ENCODE assay signal across 33 cellular contexts in genomic region chrX:133657455-133657854, GRCh38.
"Had no signal": no experiment of that assay in that cellular context is flagged by ENCODE, and none has a peak within 500 bp of the region (broad histone marks: within the 10 kb centered on the region; RNA-seq: fewer than 3 reads in every experiment).

No MANE protein-coding gene starts in this region.

- H3K27me3 Mint-ChIP-seq: activated CD4-positive, alpha-beta memory T cell treated with anti-CD3 and anti-CD28 coated beads for 36 hours; activated CD4-positive, alpha-beta T cell treated with anti-CD3 and anti-CD28 coated beads for 36 hours; activated CD4-positive, alpha-beta T cell treated with anti-CD3 and anti-CD28 coated beads, Interleukin-2, amount 10 ng/mL, durations not matched to agents 24 days and 14 days; activated CD8-positive, alpha-beta memory T cell treated with anti-CD3 and anti-CD28 coated beads, Interleukin-2, amount 10 ng/mL, durations not matched to agents 7 days and 5 days; activated naive CD4-positive, alpha-beta T cell treated with anti-CD3 and anti-CD28 coated beads, Interleukin-2, amount 50 U/mL, for 24 hours; activated naive CD8-positive, alpha-beta T cell treated with anti-CD3 and anti-CD28 coated beads for 36 hours; activated naive CD8-positive, alpha-beta T cell treated with anti-CD3 and anti-CD28 coated beads, Interleukin-2, amount 50 U/mL, for 24 hours; brain; dendritic cell treated with granulocyte-macrophage colony-stimulating factor and Interleukin-4, amounts not matched to agents 40 ng/mL and 50 ng/mL, for 4 days had no signal

- DNase-seq: activated CD4-positive, alpha-beta memory T cell treated with anti-CD3 and anti-CD28 coated beads for 36 hours; activated CD4-positive, alpha-beta T cell treated with anti-CD3 and anti-CD28 coated beads for 36 hours; activated CD4-positive, alpha-beta T cell treated with anti-CD3 and anti-CD28 coated beads, Interleukin-2, amount 10 ng/mL, durations not matched to agents 24 days and 14 days; activated CD4-positive, CD25-positive, alpha-beta regulatory T cell; activated CD4-positive, CD25-positive, alpha-beta regulatory T cell treated with anti-CD3 and anti-CD28 coated beads, Interleukin-2, amount 50 U/mL, for 72 hours; activated CD8-positive, alpha-beta memory T cell treated with anti-CD3 and anti-CD28 coated beads, Interleukin-2, amount 10 ng/mL, durations not matched to agents 7 days and 5 days; activated CD8-positive, alpha-beta memory T cell treated with anti-CD3 and anti-CD28 coated beads, Interleukin-2, amount 50 U/mL, for 4 hours; activated CD8-positive, alpha-beta T cell treated with anti-CD3 and anti-CD28 coated beads, Interleukin-2, amount 10 ng/mL, durations not matched to agents 7 days and 5 days; activated effector memory CD4-positive, alpha-beta T cell treated with anti-CD3 and anti-CD28 coated beads, Interleukin-2, amount 50 U/mL, for 16 hours; activated naive CD4-positive, alpha-beta T cell treated with anti-CD3 and anti-CD28 coated beads for 36 hours; activated naive CD8-positive, alpha-beta T cell treated with anti-CD3 and anti-CD28 coated beads for 36 hours; activated naive CD8-positive, alpha-beta T cell treated with anti-CD3 and anti-CD28 coated beads, Interleukin-2, amount 50 U/mL, for 24 hours; activated T-cell treated with anti-CD3 and anti-CD28 coated beads, Interleukin-2, amount 50 U/mL, for 1 hour; activated T-cell treated with anti-CD3 and anti-CD28 coated beads, Interleukin-2, amount 50 U/mL, for 48 hours; adrenal gland; amygdala; aorta; dorsolateral prefrontal cortex; effector memory CD4-positive, alpha-beta T cell; endodermal cell; glutamatergic neuron; heart left ventricle; T-helper 2 cell had no signal

- FAIRE-seq: frontal cortex had no signal

- H3K9me3 Mint-ChIP-seq: activated CD4-positive, alpha-beta memory T cell treated with anti-CD3 and anti-CD28 coated beads for 36 hours; activated CD4-positive, alpha-beta T cell treated with anti-CD3 and anti-CD28 coated beads, Interleukin-2, amount 10 ng/mL, durations not matched to agents 24 days and 14 days; activated naive CD4-positive, alpha-beta T cell treated with anti-CD3 and anti-CD28 coated beads for 36 hours; activated naive CD4-positive, alpha-beta T cell treated with anti-CD3 and anti-CD28 coated beads, Interleukin-2, amount 50 U/mL, for 24 hours; activated naive CD8-positive, alpha-beta T cell treated with anti-CD3 and anti-CD28 coated beads for 36 hours; activated naive CD8-positive, alpha-beta T cell treated with anti-CD3 and anti-CD28 coated beads, Interleukin-2, amount 50 U/mL, for 24 hours; activated T-helper 1 cell treated with anti-CD3 and anti-CD28 coated beads, Interleukin-12 subunit alpha, Interleukin-12 subunit beta, Interleukin-2, Interleukin-4 antibody, amounts not matched to agents 30 ng/mL and 10 ng/mL and 1 ng/mL, durations not matched to agents 14 hours and 24 hours and 36 hours; activated T-helper 2 cell treated with anti-CD3 and anti-CD28 coated beads, Interferon-gamma antibody, Interleukin-2, Interleukin-4, amounts not matched to agents 10 μg/mL and 5 μg/mL and 100 μg/mL, durations not matched to agents 14 hours and 24 hours and 36 hours; brain; central memory CD8-positive, alpha-beta T cell; dendritic cell treated with granulocyte-macrophage colony-stimulating factor and Interleukin-4, amounts not matched to agents 40 ng/mL and 50 ng/mL, for 4 days; endodermal cell had no signal

- H3K4me3 Mint-ChIP-seq: activated CD4-positive, alpha-beta memory T cell treated with anti-CD3 and anti-CD28 coated beads for 36 hours; activated CD4-positive, alpha-beta T cell treated with anti-CD3 and anti-CD28 coated beads for 36 hours; activated CD4-positive, alpha-beta T cell treated with anti-CD3 and anti-CD28 coated beads, Interleukin-2, amount 10 ng/mL, durations not matched to agents 24 days and 14 days; activated CD8-positive, alpha-beta memory T cell treated with anti-CD3 and anti-CD28 coated beads, Interleukin-2, amount 10 ng/mL, durations not matched to agents 7 days and 5 days; activated CD8-positive, alpha-beta T cell treated with anti-CD3 and anti-CD28 coated beads, Interleukin-2, amount 10 ng/mL, durations not matched to agents 7 days and 5 days; activated naive CD4-positive, alpha-beta T cell treated with anti-CD3 and anti-CD28 coated beads for 36 hours; activated naive CD4-positive, alpha-beta T cell treated with anti-CD3 and anti-CD28 coated beads, Interleukin-2, amount 50 U/mL, for 24 hours; activated naive CD8-positive, alpha-beta T cell treated with anti-CD3 and anti-CD28 coated beads for 36 hours; activated naive CD8-positive, alpha-beta T cell treated with anti-CD3 and anti-CD28 coated beads, Interleukin-2, amount 50 U/mL, for 24 hours; activated T-helper 1 cell treated with anti-CD3 and anti-CD28 coated beads, Interleukin-12 subunit alpha, Interleukin-12 subunit beta, Interleukin-2, Interleukin-4 antibody, amounts not matched to agents 30 ng/mL and 10 ng/mL and 1 ng/mL, durations not matched to agents 14 hours and 24 hours and 36 hours; brain; central memory CD8-positive, alpha-beta T cell; dendritic cell treated with granulocyte-macrophage colony-stimulating factor and Interleukin-4, amounts not matched to agents 40 ng/mL and 50 ng/mL, for 4 days; endodermal cell had no signal

- H3K4me1 Mint-ChIP-seq: activated CD4-positive, alpha-beta T cell treated with anti-CD3 and anti-CD28 coated beads for 36 hours; activated CD4-positive, alpha-beta T cell treated with anti-CD3 and anti-CD28 coated beads, Interleukin-2, amount 10 ng/mL, durations not matched to agents 24 days and 14 days; activated CD8-positive, alpha-beta memory T cell treated with anti-CD3 and anti-CD28 coated beads, Interleukin-2, amount 10 ng/mL, durations not matched to agents 7 days and 5 days; activated naive CD4-positive, alpha-beta T cell treated with anti-CD3 and anti-CD28 coated beads, Interleukin-2, amount 50 U/mL, for 24 hours; activated naive CD8-positive, alpha-beta T cell treated with anti-CD3 and anti-CD28 coated beads for 36 hours; activated naive CD8-positive, alpha-beta T cell treated with anti-CD3 and anti-CD28 coated beads, Interleukin-2, amount 50 U/mL, for 24 hours; central memory CD8-positive, alpha-beta T cell had no signal

- ATAC-seq: activated CD4-positive, alpha-beta T cell treated with anti-CD3 and anti-CD28 coated beads for 36 hours; activated CD8-positive, alpha-beta memory T cell treated with anti-CD3 and anti-CD28 coated beads, Interleukin-2, amount 10 ng/mL, durations not matched to agents 7 days and 5 days; activated CD8-positive, alpha-beta T cell treated with anti-CD3 and anti-CD28 coated beads, Interleukin-2, amount 10 ng/mL, durations not matched to agents 7 days and 5 days; activated naive CD8-positive, alpha-beta T cell treated with anti-CD3 and anti-CD28 coated beads, Interleukin-2, amount 50 U/mL, for 24 hours; esophagus mucosa; heart left ventricle had no signal

- H3K27ac ChIP-seq: adrenal gland, breast epithelium, coronary artery, dorsolateral prefrontal cortex, heart left ventricle had no signal

- H3K36me3 ChIP-seq: adrenal gland, breast epithelium, heart left ventricle had no signal

- H3K4me1 ChIP-seq: adrenal gland, breast epithelium, heart left ventricle had no signal

- H3K27ac Mint-ChIP-seq: activated CD4-positive, alpha-beta memory T cell treated with anti-CD3 and anti-CD28 coated beads for 36 hours; activated CD4-positive, alpha-beta T cell treated with anti-CD3 and anti-CD28 coated beads for 36 hours; activated CD4-positive, alpha-beta T cell treated with anti-CD3 and anti-CD28 coated beads, Interleukin-2, amount 10 ng/mL, durations not matched to agents 24 days and 14 days; activated CD8-positive, alpha-beta memory T cell treated with anti-CD3 and anti-CD28 coated beads, Interleukin-2, amount 10 ng/mL, durations not matched to agents 7 days and 5 days; activated CD8-positive, alpha-beta T cell treated with anti-CD3 and anti-CD28 coated beads, Interleukin-2, amount 10 ng/mL, durations not matched to agents 7 days and 5 days; activated naive CD4-positive, alpha-beta T cell treated with anti-CD3 and anti-CD28 coated beads for 36 hours; activated naive CD4-positive, alpha-beta T cell treated with anti-CD3 and anti-CD28 coated beads, Interleukin-2, amount 50 U/mL, for 24 hours; activated naive CD8-positive, alpha-beta T cell treated with anti-CD3 and anti-CD28 coated beads for 36 hours; activated naive CD8-positive, alpha-beta T cell treated with anti-CD3 and anti-CD28 coated beads, Interleukin-2, amount 50 U/mL, for 24 hours; activated T-helper 1 cell treated with anti-CD3 and anti-CD28 coated beads, Interleukin-12 subunit alpha, Interleukin-12 subunit beta, Interleukin-2, Interleukin-4 antibody, amounts not matched to agents 30 ng/mL and 10 ng/mL and 1 ng/mL, durations not matched to agents 14 hours and 24 hours and 36 hours; activated T-helper 2 cell treated with anti-CD3 and anti-CD28 coated beads, Interferon-gamma antibody, Interleukin-2, Interleukin-4, amounts not matched to agents 10 μg/mL and 5 μg/mL and 100 μg/mL, durations not matched to agents 14 hours and 24 hours and 36 hours; dendritic cell treated with granulocyte-macrophage colony-stimulating factor and Interleukin-4, amounts not matched to agents 40 ng/mL and 50 ng/mL, for 4 days had no signal

- H3K9me3 ChIP-seq: adrenal gland, breast epithelium, heart left ventricle had no signal

- H3K4me3 ChIP-seq: adrenal gland, breast epithelium, coronary artery, dorsolateral prefrontal cortex, heart left ventricle had no signal

- H3K36me3 Mint-ChIP-seq: activated CD4-positive, alpha-beta memory T cell treated with anti-CD3 and anti-CD28 coated beads for 36 hours; activated CD8-positive, alpha-beta memory T cell treated with anti-CD3 and anti-CD28 coated beads, Interleukin-2, amount 10 ng/mL, durations not matched to agents 7 days and 5 days; activated naive CD4-positive, alpha-beta T cell treated with anti-CD3 and anti-CD28 coated beads, Interleukin-2, amount 50 U/mL, for 24 hours; activated naive CD8-positive, alpha-beta T cell treated with anti-CD3 and anti-CD28 coated beads for 36 hours had no signal
